18 cellular contexts compared by ENCODE assay signal in the genomic region with DNA sequence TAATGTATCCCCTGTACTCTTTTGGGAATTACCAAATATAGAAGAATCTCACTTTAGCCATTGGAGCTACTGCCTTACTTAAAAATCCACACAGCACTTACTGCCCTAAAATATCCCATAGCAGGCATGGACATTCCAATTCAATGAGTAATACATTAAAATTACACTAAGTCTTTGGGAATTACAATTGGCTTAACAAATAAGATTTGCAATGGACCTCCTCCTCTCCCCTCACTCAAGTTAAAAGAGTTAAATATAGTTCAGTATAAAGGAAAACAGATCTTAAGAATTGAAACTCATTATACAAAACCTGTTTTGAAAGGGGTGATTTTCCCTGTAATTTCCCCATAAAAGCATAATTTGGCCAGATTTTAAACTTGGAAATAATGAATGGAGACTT.
A peak's percentile ranks its signal among the peaks of the same experiment; 100 is the strongest.
DNase-seq lines count a peak whose midpoint lies in the region; ATAC-seq, FAIRE-seq and TF ChIP-seq lines count a peak whose summit lies in the region.
"Had no signal": no experiment of that assay in that cellular context is flagged by ENCODE, and none has a peak within 500 bp of the region (broad histone marks: within the 10 kb centered on the region; RNA-seq: fewer than 3 reads in every experiment).

No MANE protein-coding gene starts in this region.

- CTCF ChIA-PET in RWPE1 (lab: Yijun Ruan, JAX), result interaction anchor here (0.5 to 0.7 kb wide), 2 partner anchors 387 to 728 kb away, joined by 3 to 4 read pairs; no protein-coding TSS in a partner anchor

- H3K27ac ChIP-seq in RWPE1 (no peak overlapping the region), heart left ventricle (no peak overlapping the region), lower lobe of right lung (no peak overlapping the region)
- H3K27ac ChIP-seq: BLaER1, suprapubic skin had no signal

- H3K36me3 ChIP-seq in heart left ventricle, result no peaks in the 10 kb centered on the region
- H3K36me3 ChIP-seq in lower lobe of right lung, result no peaks in the 10 kb centered on the region
- H3K36me3 ChIP-seq: BLaER1, suprapubic skin had no signal

- no peak overlapping the region for H3K4me3 ChIP-seq in fibroblast of pulmonary artery (replicated peaks; ENCODE audit: low read depth, low read length)
- no peak overlapping the region for H3K4me3 ChIP-seq in retinal pigment epithelial cell (ENCODE audit: low read length)
- H3K4me3 ChIP-seq in heart left ventricle, result no peak overlapping the region
- H3K4me3 ChIP-seq in lower lobe of right lung, result no peak overlapping the region
- H3K4me3 ChIP-seq: BLaER1, suprapubic skin had no signal

- H3K4me1 ChIP-seq in heart left ventricle, result peaks cover 0 to 8% (median 0%) of the 10 kb centered on the region in 12 donors
- no peaks in the 10 kb centered on the region for H3K4me1 ChIP-seq in lower lobe of right lung
- H3K4me1 ChIP-seq: BLaER1, suprapubic skin had no signal

- intact Hi-C loops in heart left ventricle (cut with DNase I) (no loop called here), lower lobe of right lung (cut with DNase I) (no loop called here)

- ATAC-seq in heart left ventricle, result no peak
- ATAC-seq in lower lobe of right lung, result no peak
- ATAC-seq: sciatic nerve, T-cell had no signal

- DNase-seq in ELR (ENCODE audit: low read depth) (peak; percentile 53), RWPE1 (ENCODE audit: low spot score) (peak; percentile 26), fibroblast of pulmonary artery (ENCODE audit: low read depth) (peak; percentile 6), retinal pigment epithelial cell (ENCODE audit: low read depth) (peak; percentile 76), heart left ventricle (no peak), HTR-8/SVneo (ENCODE audit: insufficient read length, low spot score) (no peak), lower lobe of right lung (no peak), COLO668 (lab: John Stamatoyannopoulos, UW; ENCODE audit: unreplicated experiment) (no peak)
- DNase-seq: activated CD8-positive, alpha-beta memory T cell treated with anti-CD3 and anti-CD28 coated beads for 24 hours; DMS153; NCI-H1092; NCI-H69; T-cell had no signal

- no peak for FAIRE-seq in HTR-8/SVneo (lab: Jason Lieb, UNC)
- FAIRE-seq: GM18507, GM19239 had no signal

- H3K9me3 ChIP-seq in heart left ventricle (no peaks in the 10 kb centered on the region), lower lobe of right lung (no peaks in the 10 kb centered on the region)
- H3K9me3 ChIP-seq: BLaER1, suprapubic skin had no signal

- TF ChIP-seq POLR2A in heart left ventricle (IDR thresholded peaks at IDR 0.05), result no peak

- H3K27me3 ChIP-seq in heart left ventricle (no peaks in the 10 kb centered on the region), lower lobe of right lung (ENCODE audit: low read depth) (no peaks in the 10 kb centered on the region)
- H3K27me3 ChIP-seq: BLaER1, suprapubic skin had no signal

- TF ChIP-seq CTCF in RWPE1 (conservative IDR thresholded peaks at IDR 0.05; ENCODE audit: low read depth), result no peak
- no peak for TF ChIP-seq CTCF in fibroblast of pulmonary artery (IDR thresholded peaks at IDR 0.05; ENCODE audit: low read length, missing control alignments)
- TF ChIP-seq CTCF in retinal pigment epithelial cell (conservative IDR thresholded peaks at IDR 0.05; ENCODE audit: low read depth, low read length), result no peak
- no peak for TF ChIP-seq CTCF in heart left ventricle (IDR thresholded peaks at IDR 0.05)
- TF ChIP-seq CTCF in lower lobe of right lung (IDR thresholded peaks at IDR 0.05), result no peak

- POLR2A ChIA-PET in RWPE1 (lab: Yijun Ruan, JAX; ENCODE audit: low non-redundant PET), result no interaction called here

Comparison
In these comparisons a context has a peak if more than half of its experiments do, and no peak if none do; other contexts are left out.
1. DNase-seq: peak in ELR (single experiment), RWPE1 (single experiment), fibroblast of pulmonary artery (single experiment) and retinal pigment epithelial cell (single experiment); none in heart left ventricle (0 of 5), HTR-8/SVneo (single experiment), lower lobe of right lung (single experiment) and COLO668 (single experiment).